14 cellular contexts compared by ENCODE assay signal in the genomic region with DNA sequence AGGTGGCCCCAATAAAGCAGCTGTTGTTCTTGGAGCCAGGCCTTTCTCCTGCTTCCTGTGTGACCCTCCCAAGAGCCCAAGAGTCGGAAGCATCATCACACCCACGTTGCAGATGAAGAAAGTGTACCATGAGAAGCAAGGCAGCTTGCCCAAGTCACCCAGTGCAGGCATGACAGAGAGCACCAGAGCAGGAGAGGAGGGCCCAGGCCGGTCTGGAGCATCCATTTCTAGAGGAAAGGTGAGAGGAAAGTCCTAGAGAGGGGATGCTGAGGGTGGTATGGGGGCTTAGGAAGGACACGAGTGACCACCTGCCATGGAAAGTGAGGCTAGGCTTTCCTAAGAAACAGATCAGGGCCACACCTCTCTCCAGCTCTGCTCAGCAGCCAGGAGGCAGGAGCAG.
"Had no signal": no experiment of that assay in that cellular context is flagged by ENCODE, and none has a peak within 500 bp of the region (broad histone marks: within the 10 kb centered on the region; RNA-seq: fewer than 3 reads in every experiment).

No MANE protein-coding gene starts in this region.

- H3K4me3 Mint-ChIP-seq: natural killer cell treated with Interleukin-12 subunit alpha and Interleukin-12 subunit beta and Interleukin-15 and Interleukin-18, amount 100 ng/mL, for 72 hours; stimulated activated naive CD8-positive, alpha-beta T cell treated with anti-CD3 and anti-CD28 coated beads, Interleukin-15, amount 100 ng/mL, for 72 hours; T-helper 1 cell treated with Interleukin-12 subunit alpha and Interleukin-12 subunit beta and Interleukin-4 antibody, amounts not matched to agents 30 μg/mL and 1 μg/mL, for 36 hours had no signal

- H3K27ac Mint-ChIP-seq: activated naive CD4-positive, alpha-beta T cell treated with anti-CD3 and anti-CD28 coated beads, Interleukin-2, amount 50 U/mL, for 72 hours; natural killer cell treated with Interleukin-12 subunit alpha and Interleukin-12 subunit beta and Interleukin-15 and Interleukin-18, amount 100 ng/mL, for 72 hours; stimulated activated naive CD8-positive, alpha-beta T cell treated with anti-CD3 and anti-CD28 coated beads, Interleukin-15, amount 100 ng/mL, for 72 hours; T-helper 1 cell treated with Interleukin-12 subunit alpha and Interleukin-12 subunit beta and Interleukin-4 antibody, amounts not matched to agents 30 μg/mL and 1 μg/mL, for 36 hours had no signal

- H3K4me1 Mint-ChIP-seq: stimulated activated naive CD8-positive, alpha-beta T cell treated with anti-CD3 and anti-CD28 coated beads, Interleukin-15, amount 100 ng/mL, for 72 hours had no signal

- ATAC-seq: activated naive CD4-positive, alpha-beta T cell treated with anti-CD3 and anti-CD28 coated beads, Interleukin-2, amount 50 U/mL, for 72 hours; left cardiac atrium; natural killer cell treated with Interleukin-12 subunit alpha and Interleukin-12 subunit beta and Interleukin-15 and Interleukin-18, amount 100 ng/mL, for 72 hours; right cardiac atrium; stimulated activated naive CD8-positive, alpha-beta T cell treated with anti-CD3 and anti-CD28 coated beads, Interleukin-15, amount 100 ng/mL, for 72 hours had no signal

- H3K36me3 Mint-ChIP-seq: activated naive CD4-positive, alpha-beta T cell treated with anti-CD3 and anti-CD28 coated beads, Interleukin-2, amount 50 U/mL, for 72 hours; natural killer cell treated with Interleukin-12 subunit alpha and Interleukin-12 subunit beta and Interleukin-15 and Interleukin-18, amount 100 ng/mL, for 72 hours had no signal

- H3K9me3 Mint-ChIP-seq: activated naive CD4-positive, alpha-beta T cell treated with anti-CD3 and anti-CD28 coated beads, Interleukin-2, amount 50 U/mL, for 72 hours; natural killer cell treated with Interleukin-12 subunit alpha and Interleukin-12 subunit beta and Interleukin-15 and Interleukin-18, amount 100 ng/mL, for 72 hours; stimulated activated naive CD8-positive, alpha-beta T cell treated with anti-CD3 and anti-CD28 coated beads, Interleukin-15, amount 100 ng/mL, for 72 hours; T-helper 1 cell treated with Interleukin-12 subunit alpha and Interleukin-12 subunit beta and Interleukin-4 antibody, amounts not matched to agents 30 μg/mL and 1 μg/mL, for 36 hours had no signal

- DNase-seq: activated CD4-positive, alpha-beta T cell treated with anti-CD3 and anti-CD28 coated beads, Interleukin-2, amount 50 U/mL, for 1 hour; activated gamma-delta T cell treated with Interleukin-2 at 50 U/mL for 16 hours; effector CD4-positive, alpha-beta T cell; esophagus squamous epithelium; left cardiac atrium; right cardiac atrium; stimulated activated CD4-positive, alpha-beta T cell treated with anti-CD3 and anti-CD28 coated beads, Interleukin-2, amount 100 ng/mL, for 48 hours; stimulated activated naive CD8-positive, alpha-beta T cell treated with anti-CD3 and anti-CD28 coated beads, Interleukin-15, amount 100 ng/mL, for 72 hours; testis; upper lobe of left lung had no signal

- H3K27ac ChIP-seq: prostate gland, testis, upper lobe of left lung had no signal
